In genomic region chr11:19216709-19217374, GRCh38 we compare ENCODE assay signal across 18 cellular contexts. TPM values are rescaled to one million over a fixed set of nuclear protein-coding genes. Genes with fewer than 3 reads are reported as not detected.
DNase-seq lines count a peak whose midpoint lies in the region; FAIRE-seq and TF ChIP-seq lines count a peak whose summit lies in the region.
"Had no signal": no experiment of that assay in that cellular context is flagged by ENCODE, and none has a peak within 500 bp of the region (broad histone marks: within the 10 kb centered on the region; RNA-seq: fewer than 3 reads in every experiment).

No MANE protein-coding gene starts in this region.

- H2BK15ac ChIP-seq in mesenchymal stem cell (ENCODE audit: low read depth, poor library complexity, severe bottlenecking), result no peak overlapping the region

- dilution Hi-C loops in endothelial cell of umbilical vein (cut with MboI; ENCODE audit: extremely low pct_ligation_motif_present, low sequenced_read_pairs), result no loop called here

- H3K4me2 ChIP-seq in endothelial cell of umbilical vein (ENCODE audit: insufficient read depth, low read length) (no peak overlapping the region), mesenchymal stem cell (ENCODE audit: low read length, poor library complexity, severe bottlenecking) (no peak overlapping the region)

- no peak for FAIRE-seq in endothelial cell of umbilical vein (lab: Jason Lieb, UNC)
- FAIRE-seq: GM19239, H54 had no signal

- no peaks in the 10 kb centered on the region for H3K79me2 ChIP-seq in endothelial cell of umbilical vein (ENCODE audit: control insufficient read depth, insufficient read depth, low read length)

- H4K20me1 ChIP-seq in endothelial cell of umbilical vein (replicated peaks; ENCODE audit: control insufficient read depth, extremely low read depth, insufficient read depth, low read length), result no peaks in the 10 kb centered on the region

- H3K79me1 ChIP-seq in mesenchymal stem cell (replicated peaks; ENCODE audit: low read length, poor library complexity, severe bottlenecking), result no peaks in the 10 kb centered on the region

- H3K14ac ChIP-seq in mesenchymal stem cell (ENCODE audit: low read length in 2 of 2), result no peak overlapping the region

- CTCF ChIA-PET in endothelial cell of umbilical vein (lab: Charles Lee) (interaction anchor here (1.0 to 1.5 kb wide), 2 partner anchors 10 to 139 kb away, joined by 3 to 4 read pairs; no protein-coding TSS in a partner anchor), GM10248 (lab: Yijun Ruan, JAX) (interaction anchor here (1.2 to 1.5 kb wide), 2 partner anchors 13 to 24 kb away, joined by 3 to 5 read pairs; partner anchors contain the start of gene E2F8)

- H2BK12ac ChIP-seq in mesenchymal stem cell (ENCODE audit: low read length in 2 of 2), result no peak overlapping the region

- no peak overlapping the region for H3K23ac ChIP-seq in mesenchymal stem cell (ENCODE audit: low read length in 2 of 2)

- no peaks in the 10 kb centered on the region for H3K36me3 ChIP-seq in endothelial cell of umbilical vein (ENCODE audit: control insufficient read depth in 2 of 2, extremely low read depth in 1 of 2, insufficient read depth in 2 of 2, low read length in 2 of 2)
- H3K36me3 ChIP-seq in mesenchymal stem cell (ENCODE audit: control insufficient read depth in 1 of 2, insufficient read depth in 2 of 2, low read depth in 1 of 2, low read length in 2 of 2), result no peaks in the 10 kb centered on the region

- H3K4me3 ChIP-seq in endothelial cell of umbilical vein (replicated peaks in 1 of 3; ENCODE audit: insufficient read depth in 1 of 3, low read depth in 1 of 3, low read length in 3 of 3) (no peak overlapping the region), mesenchymal stem cell (ENCODE audit: insufficient read depth in 1 of 2, low read depth in 1 of 2, low read length in 2 of 2) (no peak overlapping the region)
- H3K4me3 ChIP-seq: SK-N-MC had no signal

- H4K91ac ChIP-seq in mesenchymal stem cell (ENCODE audit: low read length), result no peak overlapping the region

- H3K18ac ChIP-seq in mesenchymal stem cell (ENCODE audit: low read depth in 1 of 2, low read length in 2 of 2), result no peak overlapping the region

- H3K9ac ChIP-seq in endothelial cell of umbilical vein (replicated peaks; ENCODE audit: extremely low read depth, insufficient read depth, low read length) (no peak overlapping the region), mesenchymal stem cell (ENCODE audit: low read length) (no peak overlapping the region)

- H3K4me1 ChIP-seq in endothelial cell of umbilical vein (ENCODE audit: control insufficient read depth, extremely low read depth, insufficient read depth, low read length), result peaks cover 10% of the 10 kb centered on the region
- no peaks in the 10 kb centered on the region for H3K4me1 ChIP-seq in mesenchymal stem cell (ENCODE audit: control insufficient read depth, insufficient read depth, low read depth, low read length)

- POLR2A ChIA-PET in endothelial cell of umbilical vein (lab: Charles Lee), result no interaction called here
- POLR2A ChIA-PET in GM10248 (lab: Yijun Ruan, JAX), result no interaction called here

- H3K27me3 ChIP-seq in endothelial cell of umbilical vein (ENCODE audit: control insufficient read depth in 2 of 2, insufficient read depth in 2 of 2, low read length in 2 of 2) (peaks cover 3 to 7% of the 10 kb centered on the region in 2 experiments), mesenchymal stem cell (ENCODE audit: control insufficient read depth in 1 of 2, insufficient read depth in 1 of 2, low read length in 2 of 2) (peaks cover 5 to 53% of the 10 kb centered on the region in 2 experiments)

- no peak overlapping the region for H3K4ac ChIP-seq in mesenchymal stem cell (ENCODE audit: low read depth in 1 of 2, low read length in 2 of 2)

- H2AK5ac ChIP-seq in mesenchymal stem cell (ENCODE audit: low read length, severe bottlenecking), result no peak overlapping the region

- TF ChIP-seq CTCF in endothelial cell of umbilical vein (IDR thresholded peaks at IDR 0.05; ENCODE audit: extremely low read depth in 1 of 2, insufficient read depth in 1 of 2, low read depth in 1 of 2, low read length in 2 of 2), result no peak
- TF ChIP-seq CTCF in GM10248 (IDR thresholded peaks at IDR 0.05; ENCODE audit: control extremely low read depth, extremely low read depth, low read depth, missing control alignments), result no peak

- no peak overlapping the region for H2BK120ac ChIP-seq in mesenchymal stem cell (ENCODE audit: low read depth, low read length)

- H2AFZ ChIP-seq in endothelial cell of umbilical vein (ENCODE audit: low read depth, low read length) (no peak overlapping the region), mesenchymal stem cell (ENCODE audit: low read depth, low read length) (no peak overlapping the region)

- DNase-seq in EH (ENCODE audit: low read depth) (peak; percentile 13), M059J (ENCODE audit: low read depth) (peak; percentile 64), endothelial cell of umbilical vein (ENCODE audit: low read depth, low spot score) (peak; percentile 22), mesenchymal stem cell (peak; percentile 19), amniotic stem cell (lab: John Stamatoyannopoulos, UW) (no peak), GM10248 (ENCODE audit: extremely low spot score) (no peak), NCI-H146 (lab: John Stamatoyannopoulos, UW) (no peak)
- DNase-seq: HFFc6, NCI-H1048, NCI-H1436 treated with DMSO at 0.1 percent for 48 hours, NCI-H2081, NCI-H2227 treated with DMSO at 0.1 percent for 48 hours, NCI-H524, Right ventricle myocardium superior had no signal

- no TSS peak for BruUV-seq in endothelial cell of umbilical vein (replicated peaks; lab: Mats Ljungman, UMichigan)

- no peaks in the 10 kb centered on the region for H3K9me3 ChIP-seq in endothelial cell of umbilical vein (replicated peaks; ENCODE audit: control insufficient read depth, insufficient read depth, low read length)
- H3K9me3 ChIP-seq in mesenchymal stem cell (ENCODE audit: control insufficient read depth, low read length), result no peaks in the 10 kb centered on the region

- H3K27ac ChIP-seq in endothelial cell of umbilical vein (ENCODE audit: insufficient read depth, low read depth, low read length), result no peak overlapping the region
- H3K27ac ChIP-seq in mesenchymal stem cell (ENCODE audit: low read length, poor library complexity, severe bottlenecking), result no peak overlapping the region
- H3K27ac ChIP-seq: C4-2B, SK-N-MC had no signal

- no peak for TF ChIP-seq POLR2A in endothelial cell of umbilical vein (IDR thresholded peaks at IDR 0.05; ENCODE audit: low read depth, low read length)

- H3K9me1 ChIP-seq in endothelial cell of umbilical vein (replicated peaks; ENCODE audit: control insufficient read depth, extremely low read depth, insufficient read depth, low read length), result no peaks in the 10 kb centered on the region

- no peak overlapping the region for H4K8ac ChIP-seq in mesenchymal stem cell (ENCODE audit: low read length)

- intact Hi-C loops in endothelial cell of umbilical vein (cut with micrococcal nuclease), result no loop called here

- no peak overlapping the region for H2BK5ac ChIP-seq in mesenchymal stem cell (ENCODE audit: low read depth, low read length, poor library complexity, severe bottlenecking)

- 55% methylated on average over 2 of the region's 3 CpGs for WGBS in mesenchymal stem cell

TF ChIP-seq in endothelial cell of umbilical vein, 7 proteins besides CTCF, POLR2A, EP300 and RAD21:
- TF ChIP-seq, protein P1, sequence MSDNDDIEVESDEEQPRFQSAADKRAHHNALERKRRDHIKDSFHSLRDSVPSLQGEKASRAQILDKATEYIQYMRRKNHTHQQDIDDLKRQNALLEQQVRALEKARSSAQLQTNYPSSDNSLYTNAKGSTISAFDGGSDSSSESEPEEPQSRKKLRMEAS (IDR thresholded peaks at IDR 0.05; ENCODE audit: insufficient read depth, insufficient read length), result no peak
- TF ChIP-seq MYC (IDR thresholded peaks at IDR 0.05; ENCODE audit: low read depth, low read length), result no peak
- TF ChIP-seq POLR2AphosphoS5 (IDR thresholded peaks at IDR 0.05; ENCODE audit: insufficient read depth, low read depth, low read length), result no peak
- no peak for TF ChIP-seq JUN (IDR thresholded peaks at IDR 0.05; ENCODE audit: borderline replicate concordance, insufficient read depth, insufficient read length, low read depth)
- no peak for TF ChIP-seq FOS (IDR thresholded peaks at IDR 0.05; ENCODE audit: borderline replicate concordance, insufficient read depth, low read length)
- no peak for TF ChIP-seq EZH2 (IDR thresholded peaks at IDR 0.05; ENCODE audit: borderline replicate concordance, low read depth, low read length, severe bottlenecking)
- no peak for TF ChIP-seq GATA2 (IDR thresholded peaks at IDR 0.05; ENCODE audit: insufficient read depth, insufficient read length, low read depth, low read length)

RNA-seq across cellular contexts. Expression of gene CSRP3, which starts 15.1 kb away (rescaled TPM):
- not detected in 2 replicates for total RNA-seq in M059J (2014; rRNA removed; shearing (Covaris generic))
- total RNA-seq in endothelial cell of umbilical vein, result not detected in 2 replicates
- polyA plus RNA-seq in endothelial cell of umbilical vein, result not detected in 2 replicates
- not detected in 2 replicates for polyA plus RNA-seq in endothelial cell of umbilical vein (2011; cell fraction: cytosol; rRNA removed)
- not detected in 2 replicates for polyA plus RNA-seq in endothelial cell of umbilical vein (2011; cell fraction: nucleus; rRNA removed)
- not detected in 2 replicates for polyA plus RNA-seq in endothelial cell of umbilical vein (2012)
- polyA minus RNA-seq in endothelial cell of umbilical vein, result not detected in 2 replicates
- not detected for polyA minus RNA-seq in endothelial cell of umbilical vein (2011; cell fraction: cytosol; rRNA and poly(A)+ RNA removed)
- not detected in 2 replicates for polyA minus RNA-seq in endothelial cell of umbilical vein (2011; cell fraction: nucleus; rRNA and poly(A)+ RNA removed)
- not detected for polyA plus RNA-seq in mesenchymal stem cell (2013, experiment 1 of 2)
- polyA plus RNA-seq in mesenchymal stem cell (2013, experiment 2 of 2), result not detected
- total RNA-seq: HFFc6 had no signal

RNA-seq across cellular contexts. Expression of gene E2F8, which starts 23.9 kb away (rescaled TPM):
- 3.9 and 8.5 TPM in 2 replicates for total RNA-seq in M059J (2014; rRNA removed; shearing (Covaris generic))
- total RNA-seq in endothelial cell of umbilical vein, result 16.5 and 19.1 TPM in 2 replicates
- polyA plus RNA-seq in endothelial cell of umbilical vein, result 6.0 and 6.5 TPM in 2 replicates
- polyA plus RNA-seq in endothelial cell of umbilical vein (2011; cell fraction: cytosol; rRNA removed), result 8.1 and 10.4 TPM in 2 replicates
- 22.6 and 26.5 TPM in 2 replicates for polyA plus RNA-seq in endothelial cell of umbilical vein (2011; cell fraction: nucleus; rRNA removed)
- polyA plus RNA-seq in endothelial cell of umbilical vein (2012), result 4.7 and 8.5 TPM in 2 replicates
- polyA minus RNA-seq in endothelial cell of umbilical vein, result 7.0 and 7.6 TPM in 2 replicates
- 2.9 TPM for polyA minus RNA-seq in endothelial cell of umbilical vein (2011; cell fraction: cytosol; rRNA and poly(A)+ RNA removed)
- 13.5 and 15.1 TPM in 2 replicates for polyA minus RNA-seq in endothelial cell of umbilical vein (2011; cell fraction: nucleus; rRNA and poly(A)+ RNA removed)
- 0.81 TPM for polyA plus RNA-seq in mesenchymal stem cell (2013, experiment 1 of 2)
- polyA plus RNA-seq in mesenchymal stem cell (2013, experiment 2 of 2), result 0.84 TPM

Comparison
In these comparisons a context has a peak if more than half of its experiments do, and no peak if none do; other contexts are left out.
1. DNase-seq: peak in EH (single experiment), M059J (single experiment), endothelial cell of umbilical vein (single experiment) and mesenchymal stem cell (single experiment); none in amniotic stem cell (single experiment), GM10248 (single experiment) and NCI-H146 (single experiment).